Comparison of ENCODE assay signal across 8 cellular contexts in genomic region chr3:133377396-133377795, GRCh38. TPM values are rescaled to one million over a fixed set of nuclear protein-coding genes. Genes with fewer than 3 reads are reported as not detected.
DNase-seq lines count a peak whose midpoint lies in the region; ATAC-seq, FAIRE-seq and TF ChIP-seq lines count a peak whose summit lies in the region.
"Had no signal": no experiment of that assay in that cellular context is flagged by ENCODE, and none has a peak within 500 bp of the region (broad histone marks: within the 10 kb centered on the region; RNA-seq: fewer than 3 reads in every experiment).

No MANE protein-coding gene starts in this region.

- H3K4me1 ChIP-seq in lower lobe of right lung = no peaks in the 10 kb centered on the region

- ATAC-seq in lower lobe of right lung (no peak), GM21367 (IDR thresholded peaks at IDR 0.05; ENCODE audit: unreplicated experiment) (no peak), GM18511 (IDR thresholded peaks at IDR 0.05; ENCODE audit: unreplicated experiment) (no peak)
- no peak for ATAC-seq in activated CD4-positive, CD25-positive, alpha-beta regulatory T cell treated with anti-CD3 and anti-CD28 coated beads, Interleukin-2, amount 50 U/mL, for 24 hours

- DNase-seq in GM13977 (ENCODE audit: low spot score) (no peak), NCI-H1694 treated with DMSO at 0.1 percent for 48 hours (lab: John Stamatoyannopoulos, UW) (peak; percentile 50), bronchial epithelial cell (ENCODE audit: low read depth) (peak; percentile 50), lower lobe of right lung (no peak)

- intact Hi-C loops in lower lobe of right lung (cut with DNase I) = no loop called here

- in situ Hi-C loops in GM13977 (cut with MboI; ENCODE audit: low pct_unique_long_range_greater_than_20kb, low sequenced_read_pairs, unreplicated experiment) = loop anchor here (25.0 kb wide), 2 partner anchors 340 to 640 kb away; partner anchors contain the start of gene TMEM108

- peak; percentile 82 for FAIRE-seq in bronchial epithelial cell (lab: Jason Lieb, UNC)
- FAIRE-seq: TTC549 had no signal

- H3K36me3 ChIP-seq in bronchial epithelial cell (ENCODE audit: control insufficient read depth, insufficient read depth, low read length) (no peaks in the 10 kb centered on the region), lower lobe of right lung (peaks cover 11% of the 10 kb centered on the region)

- peak; percentile 32 for TF ChIP-seq CTCF in GM13977 (IDR thresholded peaks at IDR 0.05; ENCODE audit: extremely low read depth, insufficient read depth, missing control alignments)
- peak; percentile 56 for TF ChIP-seq CTCF in bronchial epithelial cell (IDR thresholded peaks at IDR 0.05; ENCODE audit: insufficient read depth, low read length, severe bottlenecking)
- peak; percentile 37 for TF ChIP-seq CTCF in lower lobe of right lung (IDR thresholded peaks at IDR 0.05)

- H3K4me3 ChIP-seq in bronchial epithelial cell (ENCODE audit: low read depth, low read length) (no peak overlapping the region), lower lobe of right lung (no peak overlapping the region)

- H3K27me3 ChIP-seq in bronchial epithelial cell (ENCODE audit: control insufficient read depth, insufficient read depth, low read length) (peaks cover 13% of the 10 kb centered on the region), lower lobe of right lung (ENCODE audit: low read depth) (no peaks in the 10 kb centered on the region)

- no peak overlapping the region for H3K27ac ChIP-seq in lower lobe of right lung

- H3K9me3 ChIP-seq in lower lobe of right lung = no peaks in the 10 kb centered on the region

RNA-seq across cellular contexts. Expression of gene BFSP2, which starts 22.5 kb away (rescaled TPM):
- total RNA-seq in bronchial epithelial cell (not detected in 2 replicates), lower lobe of right lung (not detected)

Comparison
In these comparisons a context has a peak if more than half of its experiments do, and no peak if none do; other contexts are left out.
1. DNase-seq: peak in NCI-H1694 treated with DMSO at 0.1 percent for 48 hours (single experiment) and bronchial epithelial cell (single experiment); none in GM13977 (single experiment) and lower lobe of right lung (single experiment).
2. Peak in every context shown above with its lines, with median percentiles within 50 percentile points of each other: CTCF ChIP-seq.